Comparison of ENCODE assay signal across 8 cellular contexts in genomic region chr13:20119960-20120359, GRCh38. TPM values are rescaled to one million over a fixed set of nuclear protein-coding genes. Genes with fewer than 3 reads are reported as not detected.
DNase-seq lines count a peak whose midpoint lies in the region; ATAC-seq and TF ChIP-seq lines count a peak whose summit lies in the region.

No MANE protein-coding gene starts in this region.

- no peak overlapping the region for H3K4me2 ChIP-seq in mesendoderm (ENCODE audit: low read length)

- no peak overlapping the region for H2BK120ac ChIP-seq in mesendoderm (ENCODE audit: low read depth, low read length)

- H3K27me3 ChIP-seq in mesendoderm (ENCODE audit: insufficient read depth, low read length, poor library complexity) (no peaks in the 10 kb centered on the region), tibial artery (no peaks in the 10 kb centered on the region)

- no peaks in the 10 kb centered on the region for H3K9me3 ChIP-seq in tibial artery

- no CpG with 5 or more reads among the region's 3 CpGs for WGBS in mesendoderm (ENCODE audit: extremely low coverage, insufficient coverage, low lambda C conversion rate)

- no peaks in the 10 kb centered on the region for H3K79me1 ChIP-seq in mesendoderm (ENCODE audit: low read length)

- H3K36me3 ChIP-seq in mesendoderm (ENCODE audit: control insufficient read depth, insufficient read depth, low read length) (no peaks in the 10 kb centered on the region), tibial artery (no peaks in the 10 kb centered on the region)

- no peak for DNase-seq in activated naive CD4-positive, alpha-beta T cell treated with anti-CD3 and anti-CD28 coated beads, Interleukin-2, amount 10 ng/mL, durations not matched to agents 7 days and 5 days
- no peak for DNase-seq in activated naive CD4-positive, alpha-beta T cell (lab: John Stamatoyannopoulos, UW)
- DNase-seq in mesendoderm (no peak), tibial artery (no peak), amygdala (lab: John Stamatoyannopoulos, UW) (no peak)
- DNase-seq in activated CD4-positive, CD25-positive, alpha-beta regulatory T cell treated with anti-CD3 and anti-CD28 coated beads, Interleukin-2, amount 50 U/mL, for 72 hours, result no peak

- no peak for ATAC-seq in HG02884 (IDR thresholded peaks at IDR 0.05; ENCODE audit: unreplicated experiment)

- no peaks in the 10 kb centered on the region for H3K36me3 Mint-ChIP-seq in activated naive CD4-positive, alpha-beta T cell treated with anti-CD3 and anti-CD28 coated beads, Interleukin-2, amount 10 ng/mL, durations not matched to agents 7 days and 5 days

- no peak overlapping the region for H3K4me3 ChIP-seq in mesendoderm (ENCODE audit: low read length)
- peak overlapping the region; percentile 21 to 36 for H3K4me3 ChIP-seq in tibial artery

- no peaks in the 10 kb centered on the region for H3K9me3 Mint-ChIP-seq in activated naive CD4-positive, alpha-beta T cell treated with anti-CD3 and anti-CD28 coated beads, Interleukin-2, amount 10 ng/mL, durations not matched to agents 7 days and 5 days

- H3K27me3 Mint-ChIP-seq in activated naive CD4-positive, alpha-beta T cell treated with anti-CD3 and anti-CD28 coated beads, Interleukin-2, amount 10 ng/mL, durations not matched to agents 7 days and 5 days, result peaks cover 32% of the 10 kb centered on the region

- H3K4me3 Mint-ChIP-seq in activated naive CD4-positive, alpha-beta T cell treated with anti-CD3 and anti-CD28 coated beads, Interleukin-2, amount 10 ng/mL, durations not matched to agents 7 days and 5 days, result peak overlapping the region; percentile 65

- no peak overlapping the region for H2AK5ac ChIP-seq in mesendoderm (ENCODE audit: low read length)

- peaks cover 22% of the 10 kb centered on the region for H3K4me1 Mint-ChIP-seq in activated naive CD4-positive, alpha-beta T cell treated with anti-CD3 and anti-CD28 coated beads, Interleukin-2, amount 10 ng/mL, durations not matched to agents 7 days and 5 days

- no peak overlapping the region for H3K4ac ChIP-seq in mesendoderm (ENCODE audit: low read depth, low read length)

- no peak overlapping the region for H2BK5ac ChIP-seq in mesendoderm (ENCODE audit: low read length)

- H3K9ac ChIP-seq in mesendoderm (ENCODE audit: low read length), result no peak overlapping the region

- no peak overlapping the region for H2BK15ac ChIP-seq in mesendoderm (replicated peaks; ENCODE audit: low read depth)

- no peaks in the 10 kb centered on the region for H3K79me2 ChIP-seq in mesendoderm (ENCODE audit: control insufficient read depth, insufficient read depth, low read length)

- TF ChIP-seq CTCF in tibial artery (IDR thresholded peaks at IDR 0.05), result no peak

- H3K56ac ChIP-seq in mesendoderm (ENCODE audit: low read length), result no peak overlapping the region

- H3K27ac ChIP-seq in angular gyrus (ENCODE audit: low read depth, low read length), result peak overlapping the region; percentile 29
- H3K27ac ChIP-seq in mesendoderm (ENCODE audit: low read depth, low read length), result no peak overlapping the region
- peak overlapping the region; percentile 73 to 83 for H3K27ac ChIP-seq in tibial artery

- intact Hi-C loops in tibial artery (cut with DNase I; ENCODE audit: low total_unique reads), result no loop called here

- CTCF ChIA-PET in activated naive CD4-positive, alpha-beta T cell treated with anti-CD3 and anti-CD28 coated beads, Interleukin-2, amount 10 ng/mL, durations not matched to agents 7 days and 5 days (lab: Charles Lee), result no interaction called here

- H3K27ac Mint-ChIP-seq in activated naive CD4-positive, alpha-beta T cell treated with anti-CD3 and anti-CD28 coated beads, Interleukin-2, amount 10 ng/mL, durations not matched to agents 7 days and 5 days, result peak overlapping the region; percentile 91

- no peak overlapping the region for H3K23ac ChIP-seq in mesendoderm (ENCODE audit: low read length)

- H4K8ac ChIP-seq in mesendoderm (ENCODE audit: low read depth, low read length), result no peak overlapping the region

- peak overlapping the region; percentile 81 for H4K5ac ChIP-seq in mesendoderm (ENCODE audit: low read length)

- no peak overlapping the region for H3K18ac ChIP-seq in mesendoderm (ENCODE audit: low read length)

- H3K4me1 ChIP-seq in mesendoderm (ENCODE audit: control insufficient read depth, low read depth, low read length) (no peaks in the 10 kb centered on the region), tibial artery (peaks cover 0 to 16% (median 4%) of the 10 kb centered on the region in 4 donors)

RNA-seq across cellular contexts. Expression of gene GJA3, which starts 40.9 kb away (rescaled TPM):
- 0.14 TPM for polyA plus RNA-seq in mesendoderm (2013, experiment 1 of 2)
- polyA plus RNA-seq in mesendoderm (2013, experiment 2 of 2), result 0.18 TPM
